Comparison of ENCODE assay signal across 8 cellular contexts in genomic region chr1:203480525-203481084, GRCh38. TPM values are rescaled to one million over a fixed set of nuclear protein-coding genes. Genes with fewer than 3 reads are reported as not detected.
DNase-seq lines count a peak whose midpoint lies in the region; ATAC-seq and TF ChIP-seq lines count a peak whose summit lies in the region.

No MANE protein-coding gene starts in this region.

- no peaks in the 10 kb centered on the region for H4K20me1 ChIP-seq in PC-3 (ENCODE audit: low read length)

- H3K9ac ChIP-seq in PC-3 (ENCODE audit: low read length): no peak overlapping the region

- POLR2A ChIA-PET in PC-3 (lab: Charles Lee; ENCODE audit: unreplicated experiment): no interaction called here

- no peaks in the 10 kb centered on the region for H3K36me3 ChIP-seq in PC-3 (ENCODE audit: low read depth, low read length)
- no peaks in the 10 kb centered on the region for H3K36me3 ChIP-seq in left ventricle myocardium inferior

- peak; percentile 87 for DNase-seq in 8988T
- DNase-seq in HFFc6: peak; percentile 92
- peak; percentile 94 for DNase-seq in PC-3
- DNase-seq in activated naive CD8-positive, alpha-beta T cell treated with anti-CD3 and anti-CD28 coated beads for 36 hours: peak; percentile 52
- peak; percentile 55 for DNase-seq in left ventricle myocardium inferior
- DNase-seq in stimulated activated CD4-positive, alpha-beta T cell treated with anti-CD3 and anti-CD28 coated beads, Interleukin-2, amount 100 ng/mL, for 24 hours: peak; percentile 31 to 61

- TF ChIP-seq CTCF in HFFc6 (IDR thresholded peaks at IDR 0.05): no peak
- TF ChIP-seq CTCF in PC-3 (conservative IDR thresholded peaks at IDR 0.05; ENCODE audit: low read depth, low read length): no peak
- no peak for TF ChIP-seq CTCF in left ventricle myocardium inferior (IDR thresholded peaks at IDR 0.05; ENCODE audit: borderline replicate concordance)

- H3K4me1 Mint-ChIP-seq in HFFc6 (ENCODE audit: low read depth): peaks cover 51% of the 10 kb centered on the region
- H3K4me1 Mint-ChIP-seq in activated naive CD8-positive, alpha-beta T cell treated with anti-CD3 and anti-CD28 coated beads for 36 hours: peaks cover 9% of the 10 kb centered on the region

- no peaks in the 10 kb centered on the region for H3K9me3 Mint-ChIP-seq in HFFc6
- no peaks in the 10 kb centered on the region for H3K9me3 Mint-ChIP-seq in activated naive CD8-positive, alpha-beta T cell treated with anti-CD3 and anti-CD28 coated beads for 36 hours

- H2AFZ ChIP-seq in PC-3 (ENCODE audit: low read length): peak overlapping the region; percentile 58

- H3F3A ChIP-seq in PC-3 (ENCODE audit: low read length, unreplicated experiment): no peaks in the 10 kb centered on the region

- CTCF ChIA-PET in PC-3 (lab: Charles Lee): interaction anchor here (0.9 to 1.0 kb wide), 2 partner anchors 24 to 125 kb away, joined by 3 to 5 read pairs; no protein-coding TSS in a partner anchor

- H3K4me1 ChIP-seq in PC-3 (ENCODE audit: insufficient read depth, low read length) (peaks cover 20% of the 10 kb centered on the region), left ventricle myocardium inferior (peaks cover 30% of the 10 kb centered on the region)

- peak overlapping the region; percentile 93 for H3K27ac Mint-ChIP-seq in HFFc6
- H3K27ac Mint-ChIP-seq in activated naive CD8-positive, alpha-beta T cell treated with anti-CD3 and anti-CD28 coated beads for 36 hours: no peak overlapping the region

- H3K36me3 Mint-ChIP-seq in HFFc6 (ENCODE audit: low read depth): no peaks in the 10 kb centered on the region
- H3K36me3 Mint-ChIP-seq in activated naive CD8-positive, alpha-beta T cell treated with anti-CD3 and anti-CD28 coated beads for 36 hours: no peaks in the 10 kb centered on the region

- H3K27ac ChIP-seq in PC-3 (ENCODE audit: low read length) (peak overlapping the region; percentile 49), left ventricle myocardium inferior (replicated peaks) (peak overlapping the region; percentile 80)

- no peaks in the 10 kb centered on the region for H3K79me2 ChIP-seq in PC-3 (ENCODE audit: low read length)

- BruUV-seq in PC-3 (replicated peaks; lab: Mats Ljungman, UMichigan): no TSS peak

- ATAC-seq in PC-3 (peak; percentile 94), GM18519 (IDR thresholded peaks at IDR 0.05; ENCODE audit: low FRiP score, unreplicated experiment) (no peak), HG03469 (IDR thresholded peaks at IDR 0.05; ENCODE audit: unreplicated experiment) (no peak)

- intact Hi-C loops in PC-3 (cut with micrococcal nuclease): no loop called here
- intact Hi-C loops in left ventricle myocardium inferior (cut with micrococcal nuclease): loop anchor here (10.0 kb wide), 1 partner anchor 206 kb away; no protein-coding TSS in a partner anchor

- H3K9me2 ChIP-seq in PC-3 (replicated peaks; ENCODE audit: low read length): no peaks in the 10 kb centered on the region

- H3K4me3 ChIP-seq in PC-3 (ENCODE audit: low read length) (no peak overlapping the region), left ventricle myocardium inferior (peak overlapping the region; percentile 62)

- H3K4me2 ChIP-seq in PC-3 (ENCODE audit: low read length): peak overlapping the region; percentile 30

- peaks cover 4% of the 10 kb centered on the region for H3K27me3 Mint-ChIP-seq in HFFc6 (ENCODE audit: insufficient read depth)
- peaks cover 8% of the 10 kb centered on the region for H3K27me3 Mint-ChIP-seq in activated naive CD8-positive, alpha-beta T cell treated with anti-CD3 and anti-CD28 coated beads for 36 hours

- H3K9me3 ChIP-seq in PC-3 (ENCODE audit: low read length) (no peaks in the 10 kb centered on the region), left ventricle myocardium inferior (replicated peaks) (no peaks in the 10 kb centered on the region)

- H3K27me3 ChIP-seq in PC-3 (ENCODE audit: low read length): no peaks in the 10 kb centered on the region
- H3K27me3 ChIP-seq in left ventricle myocardium inferior (ENCODE audit: low read depth): peaks cover 4% of the 10 kb centered on the region

- peak overlapping the region; percentile 79 for H3K4me3 Mint-ChIP-seq in HFFc6
- no peak overlapping the region for H3K4me3 Mint-ChIP-seq in activated naive CD8-positive, alpha-beta T cell treated with anti-CD3 and anti-CD28 coated beads for 36 hours

RNA-seq across cellular contexts. Expression of gene PRELP, which starts 5.0 kb away (rescaled TPM):
- total RNA-seq in HFFc6 (2021; fragmentation: NEBNext Ultra II Directional; extraction: Animal tissue kit (Norgen Biotek cat#: 25700)): under 1 TPM; 0.59 to 0.81 (median 0.70) TPM
- not detected in 2 replicates for total RNA-seq in PC-3 (2014; rRNA removed)
- not detected for total RNA-seq in activated naive CD8-positive, alpha-beta T cell treated with anti-CD3 and anti-CD28 coated beads for 36 hours
- total RNA-seq in left ventricle myocardium inferior: 22.5 TPM

RNA-seq across cellular contexts. Expression of gene OPTC, which starts 13.3 kb away (rescaled TPM):
- total RNA-seq in HFFc6 (2021; fragmentation: NEBNext Ultra II Directional; extraction: Animal tissue kit (Norgen Biotek cat#: 25700)): not detected
- total RNA-seq in PC-3 (2014; rRNA removed) (not detected in 2 replicates), left ventricle myocardium inferior (not detected)
- not detected for total RNA-seq in activated naive CD8-positive, alpha-beta T cell treated with anti-CD3 and anti-CD28 coated beads for 36 hours

Comparison
In these comparisons a context has a peak if more than half of its experiments do, and no peak if none do; other contexts are left out.
1. RNA of gene PRELP, which starts 5.0 kb away (total RNA-seq): 22.5 TPM in left ventricle myocardium inferior (single experiment); 0.59 to 0.81 TPM in HFFc6, not detected in PC-3 and not detected in activated naive CD8-positive, alpha-beta T cell treated with anti-CD3 and anti-CD28 coated beads for 36 hours; every median in the first group is over 10 times any median in the second.
2. Peak in every context shown above with its lines, with median percentiles within 50 percentile points of each other: DNase-seq.